In the genomic region with DNA sequence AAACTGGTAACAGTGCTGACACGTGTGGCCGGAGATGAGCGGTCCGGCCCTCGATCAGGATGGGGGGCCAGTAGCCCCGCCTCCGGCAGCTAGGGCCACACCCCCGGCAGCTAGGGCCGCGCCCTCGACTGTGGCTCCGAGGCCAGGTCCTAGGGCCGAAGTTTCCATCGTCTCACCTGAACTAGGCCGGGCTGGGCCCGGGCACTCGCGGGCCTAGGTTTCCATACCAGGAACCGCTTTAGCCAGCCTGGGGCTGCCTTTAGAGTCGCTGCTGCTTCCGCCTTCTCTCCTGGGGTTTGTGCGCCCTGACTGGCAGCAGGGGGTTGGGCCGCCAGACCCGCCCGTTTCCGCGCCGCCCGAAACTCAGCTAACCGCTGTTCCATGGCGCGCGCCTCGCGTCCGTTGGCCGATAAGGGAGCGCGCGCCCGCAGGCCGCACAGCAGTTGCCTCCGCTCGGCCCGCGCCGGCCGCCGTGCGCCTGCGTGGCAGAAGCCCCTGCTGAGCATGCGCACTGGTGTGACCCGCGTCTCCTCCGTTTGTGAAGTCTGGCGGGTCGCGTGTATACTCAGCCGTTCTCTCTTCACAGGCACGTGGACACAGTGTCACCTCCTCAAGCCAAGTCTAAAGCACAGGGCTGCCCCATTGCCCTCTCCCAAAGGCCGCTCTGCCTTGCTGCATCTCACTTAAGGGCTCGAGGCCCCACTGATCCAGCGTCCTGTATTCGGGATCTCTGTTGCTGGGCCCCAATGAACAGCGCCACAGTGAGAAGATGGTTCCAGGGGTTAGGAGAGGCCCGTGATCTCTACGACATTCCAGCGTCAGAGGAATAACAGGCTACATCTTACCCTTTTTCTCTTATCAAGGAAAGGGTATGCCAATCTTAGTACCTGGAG, we compare ENCODE assay signal across 8 cellular contexts. TPM values are rescaled to one million over a fixed set of nuclear protein-coding genes. Genes with fewer than 3 reads are reported as not detected.
DNase-seq lines count a peak whose midpoint lies in the region; ATAC-seq and TF ChIP-seq lines count a peak whose summit lies in the region.

TSS of gene SAYSD1 (minus strand) at position 480 of the 893 bp plus-strand sequence. CDS start at position 383, 97 bp downstream.

- peak; percentile 4 to 39 (median 25) for TF ChIP-seq POLR2A in spleen (IDR thresholded peaks at IDR 0.05)

- ATAC-seq in GM19023 (IDR thresholded peaks at IDR 0.05; ENCODE audit: unreplicated experiment) (peak; percentile 93), HG03196 (IDR thresholded peaks at IDR 0.05; ENCODE audit: unreplicated experiment) (peak; percentile 92)

- H3K4me1 ChIP-seq in spleen, result peaks cover 10 to 46% (median 26%) of the 10 kb centered on the region in 6 donors

- H3K9me3 ChIP-seq in spleen, result no peaks in the 10 kb centered on the region

- peaks cover 0 to 8% (median 3%) of the 10 kb centered on the region in 6 donors for H3K36me3 ChIP-seq in spleen

- peak within 1 kb of the TSS; percentile 77 for H3K4me3 ChIP-seq in AG09309 (ENCODE audit: control insufficient read depth, low read depth, low read length)
- H3K4me3 ChIP-seq in spleen, result peak within 1 kb of the TSS; percentile 48 to 77 (median 66)

- DNase-seq in AG09309 (ENCODE audit: low read depth), result peak; percentile 44
- peak; percentile 91 for DNase-seq in NCI-H345 treated with DMSO at 0.1 percent for 48 hours (lab: John Stamatoyannopoulos, UW; ENCODE audit: unreplicated experiment)
- peak; percentile 80 to 93 (median 88) for DNase-seq in activated CD4-positive, CD25-positive, alpha-beta regulatory T cell (lab: John Stamatoyannopoulos, UW)
- peak; percentile 92 for DNase-seq in central memory CD4-positive, alpha-beta T cell
- peak; percentile 94 for DNase-seq in inferior parietal cortex (ENCODE audit: extremely low spot score)
- DNase-seq in spleen, result peak; percentile 99

- H3K27me3 ChIP-seq in spleen (replicated peaks in 1 of 7), result no peaks in the 10 kb centered on the region

- peak within 1 kb of the TSS; percentile 90 to 98 (median 96) for H3K27ac ChIP-seq in spleen

- WGBS in spleen, 5 donors, result 2 to 14% (median 3%) methylated on average over 11 to 68 of the region's 68 CpGs

- intact Hi-C loops in spleen (cut with DNase I; ENCODE audit: low total_unique reads), result no loop called here

- TF ChIP-seq CTCF in AG09309 (IDR thresholded peaks at IDR 0.05; ENCODE audit: control insufficient read depth, insufficient read depth, low read depth, low read length, missing control alignments) (no peak), spleen (IDR thresholded peaks at IDR 0.05 in 8 of 11, conservative IDR thresholded peaks at IDR 0.05 in 3 of 11) (peak in 2 of 11 experiments; percentile 13 to 28)

RNA-seq across cellular contexts. Expression of gene SAYSD1, which starts in this region (rescaled TPM):
- total RNA-seq in spleen, result 10 to 100 TPM in 6 of 7 donors, 1 to 10 TPM in 1; 8.1 to 14.2 (median 13.5) TPM
- polyA plus RNA-seq in spleen, result 10 to 100 TPM; 12.8 to 13.6 (median 12.9) TPM

Comparison
In these comparisons a context has a peak if more than half of its experiments do, and no peak if none do; other contexts are left out.
1. Peak in every context shown above with its lines: DNase-seq, ATAC-seq, H3K4me3 ChIP-seq and H3K27ac ChIP-seq.
2. DNase-seq: peak in every context shown above with its lines; median percentile 99 in spleen; 94 in inferior parietal cortex; 92 in central memory CD4-positive, alpha-beta T cell; 91 in NCI-H345 treated with DMSO at 0.1 percent for 48 hours; 88 in activated CD4-positive, CD25-positive, alpha-beta regulatory T cell; 44 in AG09309.